ENCODE assay signal across 8 cellular contexts in the genomic region with DNA sequence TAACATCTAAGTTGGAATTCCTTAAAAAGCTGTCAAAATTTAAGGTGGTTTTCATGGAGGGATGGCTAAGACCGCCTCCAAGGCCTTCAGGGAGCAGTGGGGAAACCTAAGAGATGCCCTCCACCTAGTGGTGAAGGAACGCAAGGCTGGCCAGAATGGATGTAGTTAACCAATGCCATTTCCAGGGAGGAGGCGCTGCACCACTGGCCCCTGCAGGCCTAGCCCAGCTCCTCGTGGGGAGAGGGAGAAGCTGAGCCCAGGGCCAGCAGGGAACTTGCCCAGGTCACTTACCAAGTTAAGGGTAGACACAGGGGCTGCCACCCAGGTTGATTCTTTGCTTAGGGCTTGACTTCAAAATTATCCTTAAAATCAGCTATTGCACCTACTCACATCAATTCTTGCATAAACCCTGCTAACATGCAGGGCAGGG. TPM values are rescaled to one million over a fixed set of nuclear protein-coding genes. Genes with fewer than 3 reads are reported as not detected.
A peak's percentile ranks its signal among the peaks of the same experiment; 100 is the strongest.
DNase-seq lines count a peak whose midpoint lies in the region; ATAC-seq and TF ChIP-seq lines count a peak whose summit lies in the region.

No MANE protein-coding gene starts in this region.

- TF ChIP-seq RAD21 in neural cell (conservative IDR thresholded peaks at IDR 0.05) = peak; percentile 77

- ATAC-seq in GM21526 (IDR thresholded peaks at IDR 0.05; ENCODE audit: low FRiP score, unreplicated experiment) (peak; percentile 83), esophagus mucosa (peak; percentile 91)

- H3K79me2 ChIP-seq in OCI-LY1 (ENCODE audit: insufficient read depth, low read length) (no peaks in the 10 kb centered on the region), neural cell (replicated peaks; ENCODE audit: insufficient read depth, low read length) (no peaks in the 10 kb centered on the region)

- H3K9me2 ChIP-seq in OCI-LY1 (ENCODE audit: low read depth, low read length) (no peaks in the 10 kb centered on the region), neural cell (ENCODE audit: insufficient read depth, low read length) (no peaks in the 10 kb centered on the region)

- no peaks in the 10 kb centered on the region for H4K20me1 ChIP-seq in OCI-LY1 (ENCODE audit: insufficient read depth, low read length)
- H4K20me1 ChIP-seq in neural cell (ENCODE audit: insufficient read depth) = no peaks in the 10 kb centered on the region

- H3K27ac ChIP-seq in OCI-LY1 (ENCODE audit: low read depth, low read length, poor library complexity, severe bottlenecking) = no peak overlapping the region
- no peak overlapping the region for H3K27ac ChIP-seq in neural cell (ENCODE audit: low read length)

- no peak for TF ChIP-seq EP300 in neural cell (conservative IDR thresholded peaks at IDR 0.05; ENCODE audit: poor library complexity, severe bottlenecking)

- H3K4me2 ChIP-seq in OCI-LY1 (ENCODE audit: low read length) (no peak overlapping the region), neural cell (ENCODE audit: low read length) (no peak overlapping the region)

- H3K9ac ChIP-seq in OCI-LY1 (ENCODE audit: low read length) (no peak overlapping the region), neural cell (ENCODE audit: low read length) (no peak overlapping the region)

- H3K36me3 ChIP-seq in OCI-LY1 (ENCODE audit: insufficient read depth, low read length) (no peaks in the 10 kb centered on the region), neural cell (ENCODE audit: insufficient read depth, low read length) (no peaks in the 10 kb centered on the region)

- H2AFZ ChIP-seq in OCI-LY1 (ENCODE audit: low read length) (no peak overlapping the region), neural cell (ENCODE audit: low read depth, low read length) (no peak overlapping the region)

- peak; percentile 100 for TF ChIP-seq CTCF in OCI-LY1 (IDR thresholded peaks at IDR 0.05; ENCODE audit: low read length)
- TF ChIP-seq CTCF in neural cell (IDR thresholded peaks at IDR 0.05; ENCODE audit: poor library complexity, severe bottlenecking) = peak; percentile 78

- DNase-seq in DMS79 (lab: John Stamatoyannopoulos, UW) (peak; percentile 17), HT-29 (ENCODE audit: low spot score) (peak; percentile 90), activated T-cell treated with anti-CD3 and anti-CD28 coated beads for 24 hours (ENCODE audit: low read depth) (peak; percentile 64), stromal cell of bone marrow (ENCODE audit: low read depth) (peak; percentile 51)

- H3F3A ChIP-seq in OCI-LY1 (ENCODE audit: insufficient read depth, low read length) (no peaks in the 10 kb centered on the region; the same call in 1 of the 2 replicates), neural cell (ENCODE audit: insufficient read depth, low read length, poor library complexity, severe bottlenecking) (no peaks in the 10 kb centered on the region)

- H3K27me3 ChIP-seq in OCI-LY1 (ENCODE audit: insufficient read depth, low read length) (no peaks in the 10 kb centered on the region), neural cell (ENCODE audit: insufficient read depth, low read depth, low read length) (no peaks in the 10 kb centered on the region)

- H3K4me3 ChIP-seq in OCI-LY1 (ENCODE audit: low read depth, low read length, poor library complexity, severe bottlenecking) (no peak overlapping the region), neural cell (ENCODE audit: low read length) (no peak overlapping the region)

- peaks cover 22% of the 10 kb centered on the region for H3K4me1 ChIP-seq in OCI-LY1 (ENCODE audit: insufficient read depth, low read length, severe bottlenecking)

- H3K9me3 ChIP-seq in OCI-LY1 (ENCODE audit: low read length) = no peaks in the 10 kb centered on the region
- H3K9me3 ChIP-seq in neural cell (ENCODE audit: low read length) = no peaks in the 10 kb centered on the region

TF ChIP-seq in neural cell, 6 proteins besides CTCF, POLR2A, EP300 and RAD21:
- TF ChIP-seq SMC3 (conservative IDR thresholded peaks at IDR 0.05; ENCODE audit: poor library complexity) (peak; percentile 79), TAF1 (IDR thresholded peaks at IDR 0.05; ENCODE audit: low read depth) (no peak)

RNA-seq across cellular contexts. Expression of gene FIGNL1, which starts 32.0 kb away (rescaled TPM):
- 14.7 and 15.4 TPM in 2 replicates for total RNA-seq in HT-29 (2014; rRNA removed; shearing (Covaris generic))
- 15.9 TPM for total RNA-seq in esophagus mucosa
- 32.8 and 38.5 TPM in 2 replicates for polyA plus RNA-seq in neural cell
- 47.7 and 60.4 TPM in 2 replicates for polyA minus RNA-seq in neural cell

Comparison
In these comparisons a context has a peak if more than half of its experiments do, and no peak if none do; other contexts are left out.
1. DNase-seq: peak in every context shown above with its lines; median percentile 90 in HT-29; 64 in activated T-cell treated with anti-CD3 and anti-CD28 coated beads for 24 hours; 51 in stromal cell of bone marrow; 17 in DMS79.